17 cellular contexts compared by ENCODE assay signal in genomic region chr9:3825724-3826123, GRCh38.
"Had no signal": no experiment of that assay in that cellular context is flagged by ENCODE, and none has a peak within 500 bp of the region (broad histone marks: within the 10 kb centered on the region; RNA-seq: fewer than 3 reads in every experiment).

No MANE protein-coding gene starts in this region.

- H3K4me3 ChIP-seq: cardiac muscle cell, esophagus squamous epithelium, lower lobe of right lung, spleen, tibial artery had no signal

- ATAC-seq: activated CD4-positive, alpha-beta T cell treated with anti-CD3 and anti-CD28 coated beads for 36 hours; lower lobe of right lung; natural killer cell treated with Interleukin-12 subunit alpha and Interleukin-12 subunit beta and Interleukin-15 and Interleukin-18, amount 100 ng/mL, for 72 hours had no signal

- H3K4me1 ChIP-seq: spleen, tibial artery had no signal

- DNase-seq: activated CD4-positive, alpha-beta T cell treated with anti-CD3 and anti-CD28 coated beads for 36 hours; activated CD4-positive, alpha-beta T cell treated with anti-CD3 and anti-CD28 coated beads, Interleukin-2, amount 50 U/mL, for 48 hours; activated naive CD4-positive, alpha-beta T cell; activated naive CD8-positive, alpha-beta T cell treated with anti-CD3 and anti-CD28 coated beads for 36 hours; amniotic stem cell; effector CD8-positive, alpha-beta T cell; esophagus squamous epithelium; hippocampal formation; islet precursor cell; lower lobe of right lung; nucleus accumbens; spleen; stimulated activated CD8-positive, alpha-beta memory T cell treated with anti-CD3 and anti-CD28 coated beads, Interleukin-4, amount 100 ng/mL, for 48 hours; stimulated activated naive CD4-positive, alpha-beta T cell treated with Interleukin-2 at 50 U/mL for 16 hours; tibial artery had no signal

- H3K27ac ChIP-seq: cardiac muscle cell, lower lobe of right lung, spleen, tibial artery had no signal

- H3K27me3 ChIP-seq: cardiac muscle cell, esophagus squamous epithelium, spleen, tibial artery had no signal

- H3K9me3 ChIP-seq: esophagus squamous epithelium, lower lobe of right lung, spleen, tibial artery had no signal

- H3K36me3 ChIP-seq: cardiac muscle cell, lower lobe of right lung, spleen had no signal
